ENCODE assay signal across 14 cellular contexts in genomic region chr5:28301676-28302075, GRCh38.
DNase-seq lines count a peak whose midpoint lies in the region; ATAC-seq and TF ChIP-seq lines count a peak whose summit lies in the region.
"Had no signal": no experiment of that assay in that cellular context is flagged by ENCODE, and none has a peak within 500 bp of the region (broad histone marks: within the 10 kb centered on the region; RNA-seq: fewer than 3 reads in every experiment).

No MANE protein-coding gene starts in this region.

- no peak overlapping the region for H3K4me2 ChIP-seq in smooth muscle cell

- H3K4me3 ChIP-seq in RWPE2 (ENCODE audit: severe bottlenecking) (no peak overlapping the region), smooth muscle cell (no peak overlapping the region)
- H3K4me3 ChIP-seq: coronary artery, GM12878 had no signal

- H3K4me1 ChIP-seq in RWPE2 (ENCODE audit: insufficient read depth, poor library complexity, severe bottlenecking) (peaks cover 9% of the 10 kb centered on the region), smooth muscle cell (ENCODE audit: low read depth) (no peaks in the 10 kb centered on the region)

- WGBS in smooth muscle cell (ENCODE audit: low lambda C conversion rate), result 31% methylated on average over 2 of the region's 2 CpGs

- no peak for TF ChIP-seq CTCF in RWPE2 (IDR thresholded peaks at IDR 0.05; ENCODE audit: poor library complexity, severe bottlenecking)
- no peak for TF ChIP-seq CTCF in smooth muscle cell (IDR thresholded peaks at IDR 0.05; ENCODE audit: borderline replicate concordance, insufficient read depth, poor library complexity, severe bottlenecking)

- no peaks in the 10 kb centered on the region for H3F3A ChIP-seq in smooth muscle cell (ENCODE audit: low read depth)

- peak; percentile 42 for DNase-seq in DMS53 (lab: John Stamatoyannopoulos, UW)
- DNase-seq in DMS53 treated with DMSO at 0.1 percent for 48 hours (lab: John Stamatoyannopoulos, UW; ENCODE audit: unreplicated experiment), result no peak
- peak; percentile 73 for DNase-seq in RWPE2 (ENCODE audit: low spot score)
- peak; percentile 51 for DNase-seq in fibroblast of gingiva (ENCODE audit: low read depth)
- DNase-seq in smooth muscle cell (lab: John Stamatoyannopoulos, UW; ENCODE audit: unreplicated experiment), result no peak
- DNase-seq in mesenteric fat pad (ENCODE audit: low spot score), result no peak
- DNase-seq in activated naive CD4-positive, alpha-beta T cell (lab: John Stamatoyannopoulos, UW), result no peak
- no peak for DNase-seq in iPS-NIHi11 (ENCODE audit: low spot score)
- DNase-seq: 8988T, activated gamma-delta T cell treated with Interleukin-2 at 50 U/mL for 16 hours, Karpas-422, T-helper 17 cell had no signal

- no peaks in the 10 kb centered on the region for H3K36me3 ChIP-seq in RWPE2 (ENCODE audit: low read depth)
- no peaks in the 10 kb centered on the region for H3K36me3 ChIP-seq in smooth muscle cell (ENCODE audit: low read depth)

- H3K79me2 ChIP-seq in smooth muscle cell (ENCODE audit: low read depth), result no peaks in the 10 kb centered on the region

- no peak overlapping the region for H3K9ac ChIP-seq in smooth muscle cell (ENCODE audit: low read depth)

- peak; percentile 82 for ATAC-seq in RWPE2 (ENCODE audit: low read depth)
- ATAC-seq: GM12878, T-helper 17 cell had no signal

- H2AFZ ChIP-seq in smooth muscle cell (ENCODE audit: low read depth), result no peak overlapping the region

- H4K20me1 ChIP-seq in smooth muscle cell (ENCODE audit: low read depth), result no peaks in the 10 kb centered on the region

- H3K27ac ChIP-seq in RWPE2 (ENCODE audit: poor library complexity, severe bottlenecking) (peak overlapping the region; percentile 9), smooth muscle cell (ENCODE audit: low read depth) (peak overlapping the region; percentile 39)
- H3K27ac ChIP-seq: coronary artery had no signal

- H3K27me3 ChIP-seq in RWPE2 (ENCODE audit: insufficient read depth, poor library complexity, severe bottlenecking), result no peaks in the 10 kb centered on the region
- no peaks in the 10 kb centered on the region for H3K27me3 ChIP-seq in smooth muscle cell (ENCODE audit: low read depth)

- H3K9me3 ChIP-seq in RWPE2 (ENCODE audit: severe bottlenecking) (peaks cover 2% of the 10 kb centered on the region), smooth muscle cell (replicated peaks; ENCODE audit: low read depth) (no peaks in the 10 kb centered on the region)

Comparison
In these comparisons a context has a peak if more than half of its experiments do, and no peak if none do; other contexts are left out.
1. DNase-seq: peak in DMS53 (single experiment), RWPE2 (single experiment) and fibroblast of gingiva (single experiment); none in DMS53 treated with DMSO at 0.1 percent for 48 hours (single experiment), smooth muscle cell (single experiment), mesenteric fat pad (single experiment), activated naive CD4-positive, alpha-beta T cell (0 of 4) and iPS-NIHi11 (single experiment).